Comparison of ENCODE assay signal across 21 cellular contexts in the genomic region with DNA sequence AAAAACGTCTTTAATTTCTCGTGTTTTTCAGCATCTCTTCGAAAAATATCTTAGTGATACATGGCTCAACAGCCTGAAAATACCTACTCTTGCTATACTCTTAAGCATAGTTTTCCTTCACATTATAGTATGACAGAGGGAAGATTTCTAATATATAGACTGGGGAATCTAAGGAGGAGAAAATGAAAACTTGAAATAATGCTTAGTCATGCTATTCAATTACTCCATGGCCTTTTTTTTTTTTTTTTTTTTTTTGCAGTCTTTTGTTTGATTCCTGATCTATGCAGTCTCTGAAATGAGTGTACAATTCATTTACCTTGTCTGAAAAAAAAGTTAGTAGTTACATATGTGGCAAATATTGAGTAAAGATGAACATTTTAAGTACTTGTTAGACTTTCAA.
DNase-seq lines count a peak whose midpoint lies in the region; ATAC-seq, FAIRE-seq and TF ChIP-seq lines count a peak whose summit lies in the region.
"Had no signal": no experiment of that assay in that cellular context is flagged by ENCODE, and none has a peak within 500 bp of the region (broad histone marks: within the 10 kb centered on the region; RNA-seq: fewer than 3 reads in every experiment).

No MANE protein-coding gene starts in this region.

- H3K56ac ChIP-seq in IMR-90 (ENCODE audit: extremely low read depth, insufficient read depth, low read length): no peak overlapping the region

- no peak overlapping the region for H2AFZ ChIP-seq in HepG2 (ENCODE audit: low read length)
- H2AFZ ChIP-seq in IMR-90 (replicated peaks; ENCODE audit: low read length, poor library complexity): no peak overlapping the region

- H3K4me2 ChIP-seq in HepG2 (ENCODE audit: low read depth, low read length) (no peak overlapping the region), IMR-90 (ENCODE audit: low read depth, low read length) (no peak overlapping the region)
- H3K4me2 ChIP-seq: BLaER1 had no signal

- no peak overlapping the region for H3K4ac ChIP-seq in IMR-90 (ENCODE audit: low read depth, low read length)

- H3K14ac ChIP-seq in IMR-90 (replicated peaks; ENCODE audit: low read depth, low read length): no peak overlapping the region

- dilution Hi-C loops in IMR-90 (cut with HindIII; ENCODE audit: low sequenced_read_pairs, unreplicated experiment): no loop called here

- H4K20me1 ChIP-seq in HepG2 (ENCODE audit: insufficient read depth, low read length) (no peaks in the 10 kb centered on the region), IMR-90 (ENCODE audit: insufficient read depth, low read length) (no peaks in the 10 kb centered on the region)
- H4K20me1 ChIP-seq: BLaER1 had no signal

- H2BK120ac ChIP-seq in IMR-90 (ENCODE audit: low read depth, low read length): no peak overlapping the region

- peaks cover 14 to 20% of the 10 kb centered on the region in 2 donors for H3K4me1 Mint-ChIP-seq in stimulated activated naive B cell treated with anti-CD40 and anti-IgM and Interleukin-4, amounts not matched to agents 10 μg/mL and 1 μg/mL and 100 μg/mL, for 72 hours
- H3K4me1 Mint-ChIP-seq: CD14-positive monocyte had no signal

- BruUV-seq in HepG2 (replicated peaks; lab: Mats Ljungman, UMichigan) (no TSS peak), IMR-90 (replicated peaks; lab: Mats Ljungman, UMichigan) (no TSS peak)

- H2BK15ac ChIP-seq in IMR-90 (ENCODE audit: low read depth, low read length): no peak overlapping the region

- H3K27ac Mint-ChIP-seq in stimulated activated naive B cell treated with anti-CD40 and anti-IgM and Interleukin-4, amounts not matched to agents 10 μg/mL and 1 μg/mL and 100 μg/mL, for 72 hours: peak overlapping the region; percentile 37
- H3K27ac Mint-ChIP-seq: CD14-positive monocyte, IgD-negative memory B cell had no signal

- H3K79me2 ChIP-seq in HepG2 (ENCODE audit: insufficient read depth, low read length): no peaks in the 10 kb centered on the region

- H2BK5ac ChIP-seq in IMR-90 (ENCODE audit: low read depth, low read length, poor library complexity, severe bottlenecking): no peak overlapping the region

- H3K27me3 ChIP-seq in HepG2 (ENCODE audit: control insufficient read depth in 1 of 2, insufficient read depth in 2 of 2, low read length in 2 of 2) (no peaks in the 10 kb centered on the region), right lobe of liver (no peaks in the 10 kb centered on the region), IMR-90 (ENCODE audit: control insufficient read depth, insufficient read depth, low read length) (no peaks in the 10 kb centered on the region)
- H3K27me3 ChIP-seq: BLaER1 had no signal

- peaks cover 0 to 1% of the 10 kb centered on the region in 2 donors for H3K9me3 Mint-ChIP-seq in stimulated activated naive B cell treated with anti-CD40 and anti-IgM and Interleukin-4, amounts not matched to agents 10 μg/mL and 1 μg/mL and 100 μg/mL, for 72 hours
- H3K9me3 Mint-ChIP-seq: CD14-positive monocyte; CD4-positive, alpha-beta memory T cell; IgD-negative memory B cell had no signal

- in situ Hi-C loops in HepG2 (cut with HindIII; ENCODE audit: extremely low pct_ligation_motif_present, low pct_unique_long_range_greater_than_20kb): no loop called here
- in situ Hi-C loops in IMR-90 (cut with MboI; ENCODE audit: low sequenced_read_pairs): no loop called here

- under 1% methylated on average over 3 of the region's 3 CpGs for WGBS in HepG2 (ENCODE audit: low lambda C conversion rate)
- WGBS in right lobe of liver (ENCODE audit: insufficient coverage, low coverage, low lambda C conversion rate, missing lambda C conversion rate): 80% methylated on average over 3 of the region's 3 CpGs
- WGBS in IMR-90 (ENCODE audit: extremely low coverage in 2 of 2, insufficient read length in 1 of 2), 2 experiments: no CpG with 5 or more reads among the region's 3 CpGs

- H2BK20ac ChIP-seq in IMR-90 (ENCODE audit: low read depth, low read length): no peak overlapping the region

- H3K27ac ChIP-seq in HepG2 (ENCODE audit: extremely low read length, insufficient read depth, low read length): no peak overlapping the region
- H3K27ac ChIP-seq in right lobe of liver: no peak overlapping the region
- H3K27ac ChIP-seq in IMR-90 (ENCODE audit: insufficient read depth, low read length): no peak overlapping the region
- H3K27ac ChIP-seq: BLaER1, HL-60 had no signal

- no peak overlapping the region for H2AK9ac ChIP-seq in IMR-90 (replicated peaks; ENCODE audit: low read depth, low read length, poor library complexity)

- H3K9ac ChIP-seq in HepG2 (ENCODE audit: insufficient read depth, low read depth, low read length) (no peak overlapping the region), IMR-90 (ENCODE audit: low read depth, low read length) (no peak overlapping the region)
- H3K9ac ChIP-seq: BLaER1 had no signal

- H4K91ac ChIP-seq in IMR-90 (ENCODE audit: insufficient read depth, low read depth, low read length): no peak overlapping the region

- FAIRE-seq in HepG2 (lab: Jason Lieb, UNC): no peak
- peak; percentile 51 for FAIRE-seq in GM19239 (lab: Jason Lieb, UNC)
- FAIRE-seq: A204.1, GM12892, GM18507, H54 had no signal

- no peaks in the 10 kb centered on the region for H3K9me1 ChIP-seq in IMR-90 (ENCODE audit: insufficient read depth, low read length)

- ATAC-seq in HepG2 (no peak), right lobe of liver (no peak), IMR-90 (ENCODE audit: low read depth) (no peak), HG03571 (IDR thresholded peaks at IDR 0.05; ENCODE audit: unreplicated experiment) (no peak)
- ATAC-seq in stimulated activated naive B cell treated with anti-CD40 and anti-IgM and Interleukin-4, amounts not matched to agents 10 μg/mL and 1 μg/mL and 100 μg/mL, for 72 hours (replicated peaks): no peak

- H3K4me1 ChIP-seq in HepG2 (ENCODE audit: insufficient read depth, low read length) (no peaks in the 10 kb centered on the region), right lobe of liver (no peaks in the 10 kb centered on the region), IMR-90 (ENCODE audit: control insufficient read depth, insufficient read depth, low read length) (no peaks in the 10 kb centered on the region)
- H3K4me1 ChIP-seq: BLaER1 had no signal

- POLR2A ChIA-PET in HepG2 (lab: Yijun Ruan, JAX) (no interaction called here), IMR-90 (lab: Charles Lee; ENCODE audit: unreplicated experiment) (interaction anchor here (0.6 kb wide), 1 partner anchor 982 kb away, joined by 4 read pairs; no protein-coding TSS in a partner anchor)

- TF ChIP-seq CTCF in HepG2 (CRISPR knock-in tag; IDR thresholded peaks at IDR 0.05): no peak
- no peak for TF ChIP-seq CTCF in right lobe of liver (IDR thresholded peaks at IDR 0.05)
- TF ChIP-seq CTCF in IMR-90 (conservative IDR thresholded peaks at IDR 0.05; ENCODE audit: low read depth, low read length): no peak

- H3K79me1 ChIP-seq in IMR-90 (ENCODE audit: low read depth in 1 of 2, low read length in 2 of 2): no peaks in the 10 kb centered on the region

- intact Hi-C loops in HepG2 (cut with micrococcal nuclease; ENCODE audit: unreplicated experiment) (no loop called here), right lobe of liver (cut with DNase I) (no loop called here), IMR-90 (cut with micrococcal nuclease) (no loop called here)

- DNase-seq in HepG2 (ENCODE audit: low spot score): no peak
- DNase-seq in right lobe of liver: no peak
- no peak for DNase-seq in GM19239 (ENCODE audit: insufficient read length, low spot score)
- no peak for DNase-seq in IMR-90
- DNase-seq in stimulated activated naive B cell treated with anti-CD40 and anti-IgM and Interleukin-4, amounts not matched to agents 10 μg/mL and 1 μg/mL and 100 μg/mL, for 72 hours: no peak
- no peak for DNase-seq in OCI-M1 (lab: John Stamatoyannopoulos, UW)
- DNase-seq: CD4-positive, alpha-beta memory T cell; DMS153; DMS79; GDM1; HCEC 1CT; KG1 had no signal

- no peak for TF ChIP-seq POLR2A in HepG2 (IDR thresholded peaks at IDR 0.05; ENCODE audit: insufficient read depth in 1 of 2, low read depth in 2 of 2, low read length in 2 of 2)
- no peak for TF ChIP-seq POLR2A in right lobe of liver (IDR thresholded peaks at IDR 0.05)
- no peak for TF ChIP-seq POLR2A in IMR-90 (IDR thresholded peaks at IDR 0.05; ENCODE audit: low read depth, low read length)

- no peak for TF ChIP-seq EP300 in HepG2 (IDR thresholded peaks at IDR 0.05; ENCODE audit: low read depth in 2 of 2, low read length in 2 of 2)
- no peak for TF ChIP-seq EP300 in HepG2 (CRISPR knock-in tag; IDR thresholded peaks at IDR 0.05; ENCODE audit: borderline replicate concordance)

- peaks cover 8 to 21% of the 10 kb centered on the region in 2 donors for H3K36me3 Mint-ChIP-seq in stimulated activated naive B cell treated with anti-CD40 and anti-IgM and Interleukin-4, amounts not matched to agents 10 μg/mL and 1 μg/mL and 100 μg/mL, for 72 hours

- H3K4me3 ChIP-seq in HepG2 (replicated peaks in 1 of 3; ENCODE audit: insufficient read depth in 1 of 3, low read depth in 2 of 3, low read length in 3 of 3): no peak overlapping the region
- no peak overlapping the region for H3K4me3 ChIP-seq in right lobe of liver
- H3K4me3 ChIP-seq in IMR-90 (ENCODE audit: insufficient read depth, low read depth, low read length): no peak overlapping the region
- H3K4me3 ChIP-seq: BLaER1 had no signal

- no peak for TF ChIP-seq RAD21 in HepG2 (CRISPR knock-in tag; IDR thresholded peaks at IDR 0.05)
- TF ChIP-seq RAD21 in IMR-90 (IDR thresholded peaks at IDR 0.05; ENCODE audit: low read length): no peak

- no peaks in the 10 kb centered on the region for H3K9me3 ChIP-seq in HepG2 (ENCODE audit: low read length)
- H3K9me3 ChIP-seq in right lobe of liver: no peaks in the 10 kb centered on the region
- no peaks in the 10 kb centered on the region for H3K9me3 ChIP-seq in IMR-90 (ENCODE audit: control insufficient read depth, insufficient read depth, low read length)
- H3K9me3 ChIP-seq: BLaER1 had no signal

- H4K8ac ChIP-seq in IMR-90 (ENCODE audit: low read depth in 2 of 2, low read length in 2 of 2): no peak overlapping the region

- no peak overlapping the region for H2AK5ac ChIP-seq in IMR-90 (ENCODE audit: low read depth, low read length)

- CTCF ChIA-PET in HepG2 (lab: Yijun Ruan, JAX; ENCODE audit: low intra/inter-chr PET ratio, low total read pairs) (no interaction called here), IMR-90 (lab: Yijun Ruan, JAX) (interaction anchor here (1.1 kb wide), 1 partner anchor 35 kb away, joined by 3 read pairs; no protein-coding TSS in a partner anchor)

- H3K23ac ChIP-seq in IMR-90 (ENCODE audit: low read depth, low read length): no peak overlapping the region

- no peaks in the 10 kb centered on the region for H3K36me3 ChIP-seq in HepG2 (replicated peaks in 1 of 2; ENCODE audit: control insufficient read depth in 1 of 2, insufficient read depth in 2 of 2, low read length in 2 of 2)
- H3K36me3 ChIP-seq in right lobe of liver: no peaks in the 10 kb centered on the region
- H3K36me3 ChIP-seq in IMR-90 (ENCODE audit: control insufficient read depth, insufficient read depth, low read length): no peaks in the 10 kb centered on the region
- H3K36me3 ChIP-seq: BLaER1 had no signal

- H3K4me3 Mint-ChIP-seq in stimulated activated naive B cell treated with anti-CD40 and anti-IgM and Interleukin-4, amounts not matched to agents 10 μg/mL and 1 μg/mL and 100 μg/mL, for 72 hours: no peak overlapping the region
- H3K4me3 Mint-ChIP-seq: CD14-positive monocyte; CD4-positive, alpha-beta memory T cell; IgD-negative memory B cell had no signal

- no peak overlapping the region for H3K18ac ChIP-seq in IMR-90 (ENCODE audit: low read depth, low read length)

- no peaks in the 10 kb centered on the region for H3K27me3 Mint-ChIP-seq in stimulated activated naive B cell treated with anti-CD40 and anti-IgM and Interleukin-4, amounts not matched to agents 10 μg/mL and 1 μg/mL and 100 μg/mL, for 72 hours
- H3K27me3 Mint-ChIP-seq: CD4-positive, alpha-beta memory T cell; IgD-negative memory B cell had no signal

- H4K5ac ChIP-seq in IMR-90 (ENCODE audit: low read depth, low read length): no peak overlapping the region
